8 cellular contexts compared by ENCODE assay signal in the genomic region with DNA sequence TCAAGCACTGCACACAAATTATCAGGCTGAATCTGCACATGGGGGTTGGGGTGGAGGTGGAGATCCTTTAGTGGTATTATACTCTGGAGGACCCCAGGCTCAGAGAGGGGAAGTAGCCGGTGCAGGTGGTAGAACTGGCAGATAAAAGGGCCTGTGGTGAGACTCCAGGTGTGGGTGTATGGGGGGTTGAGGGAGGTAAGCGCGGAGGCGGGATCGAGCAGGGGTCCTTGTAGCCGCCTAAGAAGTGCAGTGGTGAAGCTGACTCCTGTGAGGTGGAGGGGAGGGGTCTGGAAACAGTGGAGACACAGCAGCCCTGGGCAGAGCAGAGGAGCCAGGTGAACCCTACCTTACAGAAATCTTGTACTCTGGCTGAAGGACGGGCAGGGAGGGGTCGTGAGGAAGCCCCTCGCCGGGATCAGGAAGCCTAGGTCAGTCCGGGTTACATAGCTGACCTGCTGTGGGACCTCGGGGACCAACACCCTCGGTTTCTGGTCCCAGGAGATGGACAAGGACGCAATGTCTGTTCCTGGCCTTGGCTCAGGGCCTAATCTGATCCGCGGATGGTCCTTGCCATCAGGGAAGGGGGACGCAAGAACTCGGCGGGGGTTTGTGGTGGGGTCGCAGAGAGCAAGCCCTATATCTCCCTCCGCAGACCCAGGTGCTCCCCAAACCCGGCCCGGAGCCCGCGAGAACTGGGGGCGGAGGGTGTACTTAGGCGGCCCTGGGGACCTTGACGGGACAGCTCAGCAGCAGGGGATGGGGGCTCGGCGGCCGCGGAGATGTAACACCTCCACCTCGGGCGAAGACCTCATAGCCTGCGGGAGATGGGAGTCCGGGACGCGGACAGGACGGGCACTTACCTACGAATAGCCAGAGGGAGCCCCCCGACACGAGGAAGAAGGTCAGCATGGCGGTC. TPM values are rescaled to one million over a fixed set of nuclear protein-coding genes. Genes with fewer than 3 reads are reported as not detected.
DNase-seq lines count a peak whose midpoint lies in the region; ATAC-seq and TF ChIP-seq lines count a peak whose summit lies in the region.

No MANE protein-coding gene starts in this region.

- H3K27ac ChIP-seq in AG04450 (ENCODE audit: low read depth, low read length) (no peak overlapping the region), colonic mucosa (no peak overlapping the region), muscle layer of duodenum (ENCODE audit: low read length) (no peak overlapping the region)

- POLR2A ChIA-PET in AG04450 (lab: Yijun Ruan, JAX), result interaction anchor here (0.6 kb wide), 1 partner anchor 8 kb away, joined by 4 read pairs; no protein-coding TSS in a partner anchor

- no peaks in the 10 kb centered on the region for H3K4me1 ChIP-seq in colonic mucosa
- H3K4me1 ChIP-seq in muscle layer of duodenum (ENCODE audit: control insufficient read depth in 1 of 2, insufficient read depth in 2 of 2, low read length in 2 of 2), result peaks cover 0 to 10% of the 10 kb centered on the region in 2 donors

- DNase-seq in AG04450 (ENCODE audit: low read depth, low spot score) (no peak), MG63 (no peak), colonic mucosa (no peak), erythroblast (lab: John Stamatoyannopoulos, UW) (no peak), SIG-M5 (lab: John Stamatoyannopoulos, UW) (no peak), KBM-7 (no peak)

- no peak overlapping the region for H3K9ac ChIP-seq in colonic mucosa (ENCODE audit: low read depth in 2 of 2, low read length in 2 of 2)

- no peak for ATAC-seq in HG03196 (IDR thresholded peaks at IDR 0.05; ENCODE audit: unreplicated experiment)

- no peaks in the 10 kb centered on the region for H3K36me3 ChIP-seq in MG63
- H3K36me3 ChIP-seq in colonic mucosa, result no peaks in the 10 kb centered on the region
- H3K36me3 ChIP-seq in muscle layer of duodenum (ENCODE audit: control insufficient read depth in 1 of 2, insufficient read depth in 2 of 2, low read length in 2 of 2), result no peaks in the 10 kb centered on the region

- intact Hi-C loops in colonic mucosa (cut with DNase I), result no loop called here

- H3K27me3 ChIP-seq in AG04450 (ENCODE audit: control insufficient read depth, insufficient read depth, low read length) (peaks cover 43% of the 10 kb centered on the region), MG63 (peaks cover 14% of the 10 kb centered on the region), colonic mucosa (peaks cover 16% of the 10 kb centered on the region), muscle layer of duodenum (ENCODE audit: low read depth, low read length) (peaks cover 13% of the 10 kb centered on the region)

- CTCF ChIA-PET in AG04450 (lab: Charles Lee), result interaction anchor here (0.6 to 7.2 kb wide), 2 partner anchors 419 to 423 kb away, joined by 4 to 179 read pairs; no protein-coding TSS in a partner anchor

- no peaks in the 10 kb centered on the region; the same call in 1 of the 2 replicates for H3K9me3 ChIP-seq in AG04450 (ENCODE audit: control insufficient read depth, insufficient read depth, low read length)
- H3K9me3 ChIP-seq in MG63, result no peaks in the 10 kb centered on the region
- H3K9me3 ChIP-seq in colonic mucosa, result no peaks in the 10 kb centered on the region
- no peaks in the 10 kb centered on the region for H3K9me3 ChIP-seq in muscle layer of duodenum (ENCODE audit: control insufficient read depth in 1 of 2, low read length in 2 of 2)

- TF ChIP-seq CTCF in AG04450 (IDR thresholded peaks at IDR 0.05; ENCODE audit: low read depth, low read length) (no peak), colonic mucosa (IDR thresholded peaks at IDR 0.05) (no peak)

- in situ Hi-C loops in KBM-7 (cut with MboI; ENCODE audit: low pct_unique_long_range_greater_than_20kb, low sequenced_read_pairs), result loop anchor here (25.0 kb wide), 3 partner anchors 199 to 574 kb away; no protein-coding TSS in a partner anchor

- peak overlapping the region; percentile 29; the same call in 1 of the 2 replicates for H3K4me3 ChIP-seq in AG04450 (ENCODE audit: low read depth, low read length)
- peak overlapping the region; percentile 48 for H3K4me3 ChIP-seq in MG63
- H3K4me3 ChIP-seq in colonic mucosa, result peak overlapping the region; percentile 62
- peak overlapping the region; percentile 37 to 72 for H3K4me3 ChIP-seq in muscle layer of duodenum (ENCODE audit: low read depth in 1 of 2, low read length in 2 of 2)

- no peak for TF ChIP-seq POLR2A in erythroblast (IDR thresholded peaks at IDR 0.05; ENCODE audit: low read length)

RNA-seq across cellular contexts. Expression of a gene that starts 0.6 kb away (rescaled TPM):
- not detected in 2 replicates for polyA plus RNA-seq in AG04450 (2011; rRNA removed)
- not detected in 2 replicates for polyA minus RNA-seq in AG04450 (2011; rRNA and poly(A)+ RNA removed)
- 1.1 TPM in 1 of 2 replicates, not detected in the other for total RNA-seq in MG63 (2014; rRNA removed; shearing (Covaris generic); ENCODE audit: low replicate concordance)
- under 1 TPM; 0.25 to 0.93 TPM for total RNA-seq in colonic mucosa

RNA-seq across cellular contexts. Expression of a gene that starts 49.6 kb away (rescaled TPM):
- polyA plus RNA-seq in AG04450 (2011; rRNA removed), result not detected in 2 replicates
- not detected in 2 replicates for polyA minus RNA-seq in AG04450 (2011; rRNA and poly(A)+ RNA removed)
- not detected in 2 replicates for total RNA-seq in MG63 (2014; rRNA removed; shearing (Covaris generic); ENCODE audit: low replicate concordance)
- under 1 TPM in 1 of 2 donors, not detected in 1; 0.25 TPM for total RNA-seq in colonic mucosa
